15 cellular contexts compared by ENCODE assay signal in genomic region chr5:14249258-14250093, GRCh38.
DNase-seq lines count a peak whose midpoint lies in the region; ATAC-seq and TF ChIP-seq lines count a peak whose summit lies in the region.
"Had no signal": no experiment of that assay in that cellular context is flagged by ENCODE, and none has a peak within 500 bp of the region (broad histone marks: within the 10 kb centered on the region; RNA-seq: fewer than 3 reads in every experiment).

No MANE protein-coding gene starts in this region.

- H3K27ac ChIP-seq in angular gyrus (ENCODE audit: low read depth, low read length) (peak overlapping the region; percentile 79), thyroid gland (no peak overlapping the region)

- intact Hi-C loops in thyroid gland (cut with DNase I), result no loop called here

- peak overlapping the region; percentile 89 for H3K27ac Mint-ChIP-seq in memory B cell
- H3K27ac Mint-ChIP-seq in type B pancreatic cell, result peak overlapping the region; percentile 69
- H3K27ac Mint-ChIP-seq: activated naive CD4-positive, alpha-beta T cell treated with anti-CD3 and anti-CD28 coated beads, Interleukin-2, amount 50 U/mL, for 72 hours had no signal

- peak; percentile 18 for ATAC-seq in memory B cell (ENCODE audit: low read depth)
- ATAC-seq: activated naive CD4-positive, alpha-beta T cell treated with anti-CD3 and anti-CD28 coated beads, Interleukin-2, amount 50 U/mL, for 72 hours had no signal

- TF ChIP-seq POLR2A in thyroid gland (IDR thresholded peaks at IDR 0.05), result no peak

- no peaks in the 10 kb centered on the region for H3K9me3 Mint-ChIP-seq in memory B cell
- no peaks in the 10 kb centered on the region for H3K9me3 Mint-ChIP-seq in type B pancreatic cell
- H3K9me3 Mint-ChIP-seq: activated naive CD4-positive, alpha-beta T cell treated with anti-CD3 and anti-CD28 coated beads, Interleukin-2, amount 50 U/mL, for 72 hours; central memory CD8-positive, alpha-beta T cell had no signal

- DNase-seq in SHP77 treated with DMSO at 0.1 percent for 48 hours (lab: John Stamatoyannopoulos, UW), result peak; percentile 32
- DNase-seq in SHP77 (lab: John Stamatoyannopoulos, UW), result no peak
- DNase-seq in memory B cell (ENCODE audit: low spot score in 2 of 2), result no peak
- DNase-seq in type B pancreatic cell (ENCODE audit: extremely low spot score, unreplicated experiment), result no peak
- DNase-seq in thyroid gland, result no peak
- DNase-seq in occipital lobe (lab: John Stamatoyannopoulos, UW), result no peak
- DNase-seq in Ammon's horn (ENCODE audit: low spot score), result no peak
- DNase-seq: activated CD4-positive, CD25-positive, alpha-beta regulatory T cell; activated CD8-positive, alpha-beta memory T cell treated with anti-CD3 and anti-CD28 coated beads, Interleukin-2, amount 50 U/mL, for 4 hours had no signal

- H3K4me1 Mint-ChIP-seq in memory B cell (peaks cover 59% of the 10 kb centered on the region), type B pancreatic cell (ENCODE audit: unreplicated experiment) (peaks cover 50% of the 10 kb centered on the region)

- no peaks in the 10 kb centered on the region for H3K36me3 ChIP-seq in thyroid gland
- H3K36me3 ChIP-seq: heart left ventricle, ovary, transverse colon had no signal

- WGBS in thyroid gland, 2 donors, result 84 to 89% methylated on average over 6 of the region's 6 CpGs

- H3K27me3 Mint-ChIP-seq in memory B cell (no peaks in the 10 kb centered on the region), type B pancreatic cell (no peaks in the 10 kb centered on the region)

- no peaks in the 10 kb centered on the region for H3K36me3 Mint-ChIP-seq in memory B cell
- H3K36me3 Mint-ChIP-seq in type B pancreatic cell, result no peaks in the 10 kb centered on the region
- H3K36me3 Mint-ChIP-seq: activated naive CD4-positive, alpha-beta T cell treated with anti-CD3 and anti-CD28 coated beads, Interleukin-2, amount 50 U/mL, for 72 hours had no signal

- no peak overlapping the region for H3K4me3 ChIP-seq in thyroid gland (replicated peaks in 1 of 3)
- H3K4me3 ChIP-seq: transverse colon had no signal

- TF ChIP-seq CTCF in type B pancreatic cell (conservative IDR thresholded peaks at IDR 0.05) (no peak), thyroid gland (IDR thresholded peaks at IDR 0.05) (no peak)

- H3K4me3 Mint-ChIP-seq in memory B cell (peak overlapping the region; percentile 41), type B pancreatic cell (peak overlapping the region; percentile 58)
- H3K4me3 Mint-ChIP-seq: central memory CD8-positive, alpha-beta T cell had no signal

- peaks cover 0 to 11% of the 10 kb centered on the region in 2 donors for H3K4me1 ChIP-seq in thyroid gland

- no peaks in the 10 kb centered on the region for H3K27me3 ChIP-seq in thyroid gland
- H3K27me3 ChIP-seq: heart left ventricle, ovary, transverse colon had no signal

- H3K9me3 ChIP-seq in thyroid gland, result no peaks in the 10 kb centered on the region
- H3K9me3 ChIP-seq: heart left ventricle, ovary, transverse colon had no signal
